ENCODE assay signal across 8 cellular contexts in the genomic region with DNA sequence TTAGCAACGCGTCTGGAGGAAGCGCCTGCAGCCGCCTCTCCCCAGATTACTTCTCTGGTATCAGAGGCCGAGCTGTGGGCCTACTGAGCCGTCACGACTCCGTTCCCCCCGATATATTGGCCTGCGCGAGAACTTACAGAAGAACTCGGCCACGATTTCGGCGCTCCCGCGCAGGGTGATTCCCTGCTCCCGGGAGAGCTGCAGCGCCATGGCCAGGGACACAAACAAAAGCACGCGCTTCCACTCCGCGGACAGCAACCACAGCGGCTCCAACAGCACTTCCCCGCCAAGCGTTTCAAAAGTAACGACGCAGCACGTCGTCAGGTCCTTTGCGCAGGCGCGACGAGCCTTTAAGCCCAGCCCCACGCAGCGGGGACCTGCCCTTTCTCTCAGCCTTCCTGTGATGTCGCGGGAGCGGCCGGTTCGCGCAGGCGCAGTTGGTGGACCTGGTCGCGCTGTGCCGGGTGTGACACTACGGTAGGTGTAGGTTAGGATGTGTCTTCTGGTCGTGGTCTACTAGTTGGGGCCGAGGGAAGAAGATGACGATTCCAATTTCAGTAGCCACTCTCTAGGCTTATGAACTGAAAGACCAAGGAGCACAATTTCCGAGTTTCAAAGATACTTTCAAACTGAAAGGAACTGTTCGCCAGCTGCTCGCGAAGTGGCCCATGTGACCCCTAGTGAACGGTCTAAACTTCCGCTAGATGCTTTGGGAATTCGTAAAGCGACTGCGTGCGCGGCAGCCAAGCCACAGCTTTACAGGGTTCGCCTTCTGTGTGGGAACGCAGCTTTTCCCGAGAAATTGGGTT. TPM values are rescaled to one million over a fixed set of nuclear protein-coding genes. Genes with fewer than 3 reads are reported as not detected.
DNase-seq lines count a peak whose midpoint lies in the region; ATAC-seq and TF ChIP-seq lines count a peak whose summit lies in the region.

Gene MAD2L1, minus strand, starts transcription at position 324 of the 809 bp plus-strand sequence. Its CDS starts 114 bp downstream, at position 210.

- H3K27me3 ChIP-seq in right atrium auricular region (no peaks in the 10 kb centered on the region), psoas muscle (ENCODE audit: insufficient read depth in 3 of 3, low read length in 2 of 3) (no peaks in the 10 kb centered on the region), uterus (no peaks in the 10 kb centered on the region)

- H3K4me1 ChIP-seq in right atrium auricular region (peaks cover 0 to 18% of the 10 kb centered on the region in 2 donors), psoas muscle (peaks cover 36% of the 10 kb centered on the region), uterus (peaks cover 0 to 11% of the 10 kb centered on the region in 2 donors)

- H3K9me3 ChIP-seq in right atrium auricular region (no peaks in the 10 kb centered on the region), psoas muscle (no peaks in the 10 kb centered on the region), uterus (no peaks in the 10 kb centered on the region)

- intact Hi-C loops in T-helper 2 cell treated with Interferon-gamma antibody and Interleukin-4, amounts not matched to agents 100 ng/mL and 5 ng/mL, for 36 hours (cut with micrococcal nuclease) = loop anchor here (1.0 kb wide), 1 partner anchor 612 kb away; no protein-coding TSS in a partner anchor
- intact Hi-C loops in psoas muscle (cut with DNase I) = no loop called here
- intact Hi-C loops in uterus (cut with DNase I; ENCODE audit: low total_unique reads) = no loop called here

- H3K4me3 ChIP-seq in right atrium auricular region = peak within 1 kb of the TSS; percentile 60 to 65
- peak within 1 kb of the TSS; percentile 76 for H3K4me3 ChIP-seq in psoas muscle
- peak within 1 kb of the TSS; percentile 56 to 69 for H3K4me3 ChIP-seq in uterus

- WGBS in psoas muscle, 3 donors = 0% methylated on average over 64 of the region's 64 CpGs

- DNase-seq in NCI-H187 treated with DMSO at 0.1 percent for 48 hours (lab: John Stamatoyannopoulos, UW) = peak; percentile 72
- DNase-seq in anterior cingulate cortex (lab: John Stamatoyannopoulos, UW) = peak; percentile 84 to 100 (median 97)
- peak; percentile 99 for DNase-seq in right atrium auricular region (ENCODE audit: low spot score)
- DNase-seq in psoas muscle = peak; percentile 99 to 100
- peak; percentile 98 for DNase-seq in uterus

- no peaks in the 10 kb centered on the region for H3K36me3 ChIP-seq in right atrium auricular region
- H3K36me3 ChIP-seq in psoas muscle (ENCODE audit: insufficient read depth in 1 of 2, low read depth in 1 of 2) = no peaks in the 10 kb centered on the region
- no peaks in the 10 kb centered on the region for H3K36me3 ChIP-seq in uterus

- H3K27ac ChIP-seq in right atrium auricular region (peak within 1 kb of the TSS; percentile 91 to 98), psoas muscle (peak within 1 kb of the TSS; percentile 95), uterus (peak within 1 kb of the TSS; percentile 97 to 98)

- no peak for TF ChIP-seq CTCF in right atrium auricular region (IDR thresholded peaks at IDR 0.05)
- TF ChIP-seq CTCF in psoas muscle (IDR thresholded peaks at IDR 0.05) = no peak
- TF ChIP-seq CTCF in uterus (IDR thresholded peaks at IDR 0.05) = peak in 2 of 4 experiments; percentile 4 to 12

- peak; percentile 86 to 94 for TF ChIP-seq POLR2A in uterus (IDR thresholded peaks at IDR 0.05)

- peak; percentile 72 for ATAC-seq in GM18499 (IDR thresholded peaks at IDR 0.05; ENCODE audit: insufficient read depth, unreplicated experiment)
- peak; percentile 93 for ATAC-seq in HG02943 (IDR thresholded peaks at IDR 0.05; ENCODE audit: low read depth, unreplicated experiment)
- ATAC-seq in psoas muscle = peak; percentile 98 to 99 (median 98)

RNA-seq across cellular contexts. Expression of gene MAD2L1, which starts in this region (rescaled TPM):
- 58.6 and 61.1 TPM in 2 replicates for total RNA-seq in T-helper 2 cell treated with Interferon-gamma antibody and Interleukin-4, amounts not matched to agents 100 ng/mL and 5 ng/mL, for 36 hours
- under 1 TPM; 0.24 to 0.78 TPM for total RNA-seq in right atrium auricular region
- total RNA-seq in psoas muscle = 1 to 10 TPM; 1.0 to 1.3 (median 1.1) TPM
- polyA plus RNA-seq in psoas muscle = 1 to 10 TPM in 2 of 3 donors, under 1 TPM in 1; 0.72 to 3.7 (median 1.5) TPM
- total RNA-seq in uterus = 10 to 100 TPM in 1 of 4 donors, 1 to 10 TPM in 2, not detected in 1; 1.8 to 12.2 (median 2.9) TPM

Comparison
In these comparisons a context has a peak if more than half of its experiments do, and no peak if none do; other contexts are left out.
1. Peak in every context shown above with its lines: DNase-seq, ATAC-seq, H3K4me3 ChIP-seq and H3K27ac ChIP-seq.
2. Peak in DNase-seq, H3K4me3 ChIP-seq and H3K27ac ChIP-seq in right atrium auricular region; RNA of the gene not detected or under 1 TPM.